ENCODE assay signal across 9 cellular contexts in genomic region chr5:64939772-64940510, GRCh38.
DNase-seq lines count a peak whose midpoint lies in the region; ATAC-seq and TF ChIP-seq lines count a peak whose summit lies in the region.
"Had no signal": no experiment of that assay in that cellular context is flagged by ENCODE, and none has a peak within 500 bp of the region (broad histone marks: within the 10 kb centered on the region; RNA-seq: fewer than 3 reads in every experiment).

No MANE protein-coding gene starts in this region.

- DNase-seq in RWPE2 (ENCODE audit: low spot score), result no peak
- DNase-seq in right cardiac atrium, result peak; percentile 19 to 54 (median 42)
- peak; percentile 63 for DNase-seq in sigmoid colon
- no peak for DNase-seq in amygdala (lab: John Stamatoyannopoulos, UW)
- DNase-seq in T-helper 2 cell treated with Interferon-gamma antibody and Interleukin-4, amounts not matched to agents 5 μg/mL and 100 μg/mL, for 36 hours (ENCODE audit: low spot score), result no peak
- no peak for DNase-seq in NCI-H1092 (lab: John Stamatoyannopoulos, UW)

- H3K9me3 ChIP-seq in ES-I3 (ENCODE audit: control insufficient read depth, insufficient read depth, low read length) (no peaks in the 10 kb centered on the region), RWPE2 (ENCODE audit: severe bottlenecking) (no peaks in the 10 kb centered on the region), right cardiac atrium (ENCODE audit: control insufficient read depth, low read length) (no peaks in the 10 kb centered on the region), sigmoid colon (peaks cover 0 to 4% (median 0%) of the 10 kb centered on the region in 4 donors)

- intact Hi-C loops in right cardiac atrium (cut with DNase I) (no loop called here), sigmoid colon (cut with DNase I) (no loop called here)

- H3K27me3 ChIP-seq in RWPE2 (ENCODE audit: insufficient read depth, poor library complexity, severe bottlenecking) (no peaks in the 10 kb centered on the region), right cardiac atrium (ENCODE audit: control insufficient read depth, insufficient read depth) (no peaks in the 10 kb centered on the region), sigmoid colon (no peaks in the 10 kb centered on the region)

- H3K27ac Mint-ChIP-seq in T-helper 2 cell treated with Interferon-gamma antibody and Interleukin-4, amounts not matched to agents 5 μg/mL and 100 μg/mL, for 36 hours, result no peak overlapping the region

- H3K36me3 Mint-ChIP-seq in T-helper 2 cell treated with Interferon-gamma antibody and Interleukin-4, amounts not matched to agents 5 μg/mL and 100 μg/mL, for 36 hours (ENCODE audit: low read depth), result no peaks in the 10 kb centered on the region

- ATAC-seq in RWPE2 (ENCODE audit: low read depth) (peak; percentile 93), right cardiac atrium (peak in 1 of 2 donors; percentile 74), GM18867 (IDR thresholded peaks at IDR 0.05; ENCODE audit: unreplicated experiment) (no peak)
- ATAC-seq: Panc1 had no signal

- H3K27me3 Mint-ChIP-seq in T-helper 2 cell treated with Interferon-gamma antibody and Interleukin-4, amounts not matched to agents 5 μg/mL and 100 μg/mL, for 36 hours (ENCODE audit: low read depth), result no peaks in the 10 kb centered on the region

- peaks cover 14% of the 10 kb centered on the region for H3K9me3 Mint-ChIP-seq in T-helper 2 cell treated with Interferon-gamma antibody and Interleukin-4, amounts not matched to agents 5 μg/mL and 100 μg/mL, for 36 hours

- TF ChIP-seq EP300 in sigmoid colon (IDR thresholded peaks at IDR 0.05), result no peak

- peak overlapping the region; percentile 12 for H3K27ac ChIP-seq in RWPE2 (ENCODE audit: poor library complexity, severe bottlenecking)
- no peak overlapping the region for H3K27ac ChIP-seq in right cardiac atrium (ENCODE audit: low read length)
- peak overlapping the region in 2 of 4 donors; percentile 15 to 33 for H3K27ac ChIP-seq in sigmoid colon

- TF ChIP-seq POLR2A in sigmoid colon (IDR thresholded peaks at IDR 0.05), result no peak

- peak overlapping the region; percentile 9; the same call in 1 of the 2 replicates for H3K9ac ChIP-seq in ES-I3 (ENCODE audit: low read depth, low read length)

- no peak for TF ChIP-seq CTCF in RWPE2 (IDR thresholded peaks at IDR 0.05; ENCODE audit: poor library complexity, severe bottlenecking)
- TF ChIP-seq CTCF in sigmoid colon (IDR thresholded peaks at IDR 0.05), result no peak

- no peaks in the 10 kb centered on the region for H3K4me1 Mint-ChIP-seq in T-helper 2 cell treated with Interferon-gamma antibody and Interleukin-4, amounts not matched to agents 5 μg/mL and 100 μg/mL, for 36 hours (ENCODE audit: low read depth)

- 0 out of 2 replicates have a peak, but pooled peaks cover 6% of the 10 kb centered on the region for H3K4me1 ChIP-seq in ES-I3 (ENCODE audit: insufficient read depth, low read length)
- peaks cover 5% of the 10 kb centered on the region for H3K4me1 ChIP-seq in RWPE2 (ENCODE audit: insufficient read depth, poor library complexity, severe bottlenecking)
- H3K4me1 ChIP-seq in right cardiac atrium (ENCODE audit: control insufficient read depth, insufficient read depth, low read length), result peaks cover 3% of the 10 kb centered on the region
- H3K4me1 ChIP-seq in sigmoid colon, result peaks cover 0 to 13% (median 9%) of the 10 kb centered on the region in 4 donors

- WGBS in right cardiac atrium, result 66% methylated on average over 17 of the region's 17 CpGs
- 58 to 70% methylated on average over 17 of the region's 17 CpGs for WGBS in sigmoid colon, 2 donors

- H3K36me3 ChIP-seq in ES-I3 (ENCODE audit: insufficient read depth, low read length) (no peaks in the 10 kb centered on the region), RWPE2 (ENCODE audit: low read depth) (no peaks in the 10 kb centered on the region), sigmoid colon (no peaks in the 10 kb centered on the region)

- H3K4me3 ChIP-seq in RWPE2 (ENCODE audit: severe bottlenecking), result no peak overlapping the region
- no peak overlapping the region for H3K4me3 ChIP-seq in right cardiac atrium (ENCODE audit: low read length)
- H3K4me3 ChIP-seq in sigmoid colon, result no peak overlapping the region

- no peak overlapping the region for H3K4me3 Mint-ChIP-seq in T-helper 2 cell treated with Interferon-gamma antibody and Interleukin-4, amounts not matched to agents 5 μg/mL and 100 μg/mL, for 36 hours

Comparison
In these comparisons a context has a peak if more than half of its experiments do, and no peak if none do; other contexts are left out.
1. DNase-seq: peak in right cardiac atrium (3 of 3) and sigmoid colon (single experiment); none in RWPE2 (single experiment), amygdala (0 of 56), T-helper 2 cell treated with Interferon-gamma antibody and Interleukin-4, amounts not matched to agents 5 μg/mL and 100 μg/mL, for 36 hours (single experiment) and NCI-H1092 (single experiment).